Comparison of ENCODE assay signal across 1 cellular context in genomic region chr7:88092676-88092999, GRCh38.
TF ChIP-seq lines count a peak whose summit lies in the region.

No MANE protein-coding gene starts in this region.

TF ChIP-seq in GM23338, 12 proteins besides CTCF, POLR2A, EP300 and RAD21 (continued from another document):
- TF ChIP-seq REST (IDR thresholded peaks at IDR 0.05; ENCODE audit: unreplicated experiment), result no peak
- TF ChIP-seq NANOG (IDR thresholded peaks at IDR 0.05; ENCODE audit: borderline replicate concordance), result no peak
- TF ChIP-seq ZNF114 (CRISPR knock-in tag; IDR thresholded peaks at IDR 0.05), result no peak
